ENCODE assay signal across 12 cellular contexts in genomic region chr5:139764250-139764791, GRCh38. TPM values are rescaled to one million over a fixed set of nuclear protein-coding genes. Genes with fewer than 3 reads are reported as not detected.
DNase-seq lines count a peak whose midpoint lies in the region; FAIRE-seq and TF ChIP-seq lines count a peak whose summit lies in the region.
"Had no signal": no experiment of that assay in that cellular context is flagged by ENCODE, and none has a peak within 500 bp of the region (broad histone marks: within the 10 kb centered on the region; RNA-seq: fewer than 3 reads in every experiment).

No MANE protein-coding gene starts in this region.

- H3F3A ChIP-seq in neural cell (ENCODE audit: insufficient read depth, low read length, poor library complexity, severe bottlenecking): no peaks in the 10 kb centered on the region

- peak overlapping the region; percentile 15 for H2AFZ ChIP-seq in neural cell (ENCODE audit: low read depth, low read length)

- TF ChIP-seq CTCF in neural cell (IDR thresholded peaks at IDR 0.05; ENCODE audit: poor library complexity, severe bottlenecking) (no peak), D721Med (IDR thresholded peaks at IDR 0.05; ENCODE audit: insufficient read depth, missing control alignments) (no peak)

- no peaks in the 10 kb centered on the region for H4K20me1 ChIP-seq in neural cell (ENCODE audit: insufficient read depth)

- FAIRE-seq in RCC 7860 (lab: Jason Lieb, UNC) (no peak), HTR-8/SVneo (lab: Jason Lieb, UNC) (no peak), D721Med (lab: Jason Lieb, UNC) (no peak)

- no peaks in the 10 kb centered on the region for H3K27me3 ChIP-seq in neural cell (ENCODE audit: insufficient read depth, low read depth, low read length)

- no peaks in the 10 kb centered on the region for H3K36me3 ChIP-seq in neural cell (ENCODE audit: insufficient read depth, low read length)
- H3K36me3 ChIP-seq: suprapubic skin had no signal

- DNase-seq in DMS53 (lab: John Stamatoyannopoulos, UW) (peak; percentile 67), DMS53 treated with DMSO at 0.1 percent for 48 hours (lab: John Stamatoyannopoulos, UW; ENCODE audit: unreplicated experiment) (no peak), NCI-H2227 (lab: John Stamatoyannopoulos, UW; ENCODE audit: unreplicated experiment) (peak; percentile 84), cerebellum (ENCODE audit: low spot score) (peak; percentile 95), RCC 7860 (ENCODE audit: low spot score) (no peak), HTR-8/SVneo (ENCODE audit: insufficient read length, low spot score) (no peak), D721Med (ENCODE audit: insufficient read length, low spot score) (no peak)
- DNase-seq: NCI-H2029; stimulated activated CD4-positive, alpha-beta T cell treated with anti-CD3 and anti-CD28 coated beads, Interleukin-15, amount 100 ng/mL, for 24 hours had no signal

- no peaks in the 10 kb centered on the region for H3K9me2 ChIP-seq in neural cell (ENCODE audit: insufficient read depth, low read length)

- H3K9me3 ChIP-seq in neural cell (ENCODE audit: low read length): no peaks in the 10 kb centered on the region
- H3K9me3 ChIP-seq: suprapubic skin had no signal

- H3K4me3 ChIP-seq in neural cell (ENCODE audit: low read length): peak overlapping the region; percentile 67
- H3K4me3 ChIP-seq: suprapubic skin had no signal

- peak overlapping the region; percentile 71 for H3K27ac ChIP-seq in neural cell (ENCODE audit: low read length)
- H3K27ac ChIP-seq: suprapubic skin had no signal

- no peak for TF ChIP-seq RAD21 in neural cell (conservative IDR thresholded peaks at IDR 0.05)

- H3K9ac ChIP-seq in neural cell (ENCODE audit: low read length): peak overlapping the region; percentile 69

- H3K79me2 ChIP-seq in neural cell (replicated peaks; ENCODE audit: insufficient read depth, low read length): no peaks in the 10 kb centered on the region

- TF ChIP-seq EP300 in neural cell (conservative IDR thresholded peaks at IDR 0.05; ENCODE audit: poor library complexity, severe bottlenecking): peak; percentile 77

- H3K4me2 ChIP-seq in neural cell (ENCODE audit: low read length): peak overlapping the region; percentile 76

TF ChIP-seq in neural cell, 6 proteins besides CTCF, POLR2A, EP300 and RAD21:
- TF ChIP-seq TAF1 (IDR thresholded peaks at IDR 0.05; ENCODE audit: low read depth): no peak
- peak; percentile 44 for TF ChIP-seq POLR2AphosphoS5 (IDR thresholded peaks at IDR 0.05)
- no peak for TF ChIP-seq EZH2 (IDR thresholded peaks at IDR 0.05; ENCODE audit: borderline replicate concordance, insufficient read depth, low read length, poor library complexity, severe bottlenecking)
- TF ChIP-seq SMC3 (conservative IDR thresholded peaks at IDR 0.05; ENCODE audit: poor library complexity): no peak
- TF ChIP-seq MXI1 (conservative IDR thresholded peaks at IDR 0.05; ENCODE audit: poor library complexity, severe bottlenecking): peak; percentile 72
- TF ChIP-seq, protein P1, sequence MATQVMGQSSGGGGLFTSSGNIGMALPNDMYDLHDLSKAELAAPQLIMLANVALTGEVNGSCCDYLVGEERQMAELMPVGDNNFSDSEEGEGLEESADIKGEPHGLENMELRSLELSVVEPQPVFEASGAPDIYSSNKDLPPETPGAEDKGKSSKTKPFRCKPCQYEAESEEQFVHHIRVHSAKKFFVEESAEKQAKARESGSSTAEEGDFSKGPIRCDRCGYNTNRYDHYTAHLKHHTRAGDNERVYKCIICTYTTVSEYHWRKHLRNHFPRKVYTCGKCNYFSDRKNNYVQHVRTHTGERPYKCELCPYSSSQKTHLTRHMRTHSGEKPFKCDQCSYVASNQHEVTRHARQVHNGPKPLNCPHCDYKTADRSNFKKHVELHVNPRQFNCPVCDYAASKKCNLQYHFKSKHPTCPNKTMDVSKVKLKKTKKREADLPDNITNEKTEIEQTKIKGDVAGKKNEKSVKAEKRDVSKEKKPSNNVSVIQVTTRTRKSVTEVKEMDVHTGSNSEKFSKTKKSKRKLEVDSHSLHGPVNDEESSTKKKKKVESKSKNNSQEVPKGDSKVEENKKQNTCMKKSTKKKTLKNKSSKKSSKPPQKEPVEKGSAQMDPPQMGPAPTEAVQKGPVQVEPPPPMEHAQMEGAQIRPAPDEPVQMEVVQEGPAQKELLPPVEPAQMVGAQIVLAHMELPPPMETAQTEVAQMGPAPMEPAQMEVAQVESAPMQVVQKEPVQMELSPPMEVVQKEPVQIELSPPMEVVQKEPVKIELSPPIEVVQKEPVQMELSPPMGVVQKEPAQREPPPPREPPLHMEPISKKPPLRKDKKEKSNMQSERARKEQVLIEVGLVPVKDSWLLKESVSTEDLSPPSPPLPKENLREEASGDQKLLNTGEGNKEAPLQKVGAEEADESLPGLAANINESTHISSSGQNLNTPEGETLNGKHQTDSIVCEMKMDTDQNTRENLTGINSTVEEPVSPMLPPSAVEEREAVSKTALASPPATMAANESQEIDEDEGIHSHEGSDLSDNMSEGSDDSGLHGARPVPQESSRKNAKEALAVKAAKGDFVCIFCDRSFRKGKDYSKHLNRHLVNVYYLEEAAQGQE (IDR thresholded peaks at IDR 0.05; ENCODE audit: borderline replicate concordance): peak; percentile 40

RNA-seq across cellular contexts. Expression of gene PSD2, which starts 31.3 kb away (rescaled TPM):
- total RNA-seq in cerebellum: 16.7 TPM
- polyA plus RNA-seq in neural cell: 33.4 and 38.6 TPM in 2 replicates
- 47.7 and 49.2 TPM in 2 replicates for polyA minus RNA-seq in neural cell
- total RNA-seq: esophagus mucosa had no signal

Comparison
In these comparisons a context has a peak if more than half of its experiments do, and no peak if none do; other contexts are left out.
1. DNase-seq: peak in DMS53 (single experiment), NCI-H2227 (single experiment) and cerebellum (single experiment); none in DMS53 treated with DMSO at 0.1 percent for 48 hours (single experiment), RCC 7860 (single experiment), HTR-8/SVneo (single experiment) and D721Med (single experiment).